In genomic region chr16:22123146-22123545, GRCh38 we compare ENCODE assay signal across 14 cellular contexts.
DNase-seq lines count a peak whose midpoint lies in the region; ATAC-seq and TF ChIP-seq lines count a peak whose summit lies in the region.
"Had no signal": no experiment of that assay in that cellular context is flagged by ENCODE, and none has a peak within 500 bp of the region (broad histone marks: within the 10 kb centered on the region; RNA-seq: fewer than 3 reads in every experiment).

No MANE protein-coding gene starts in this region.

- no peaks in the 10 kb centered on the region for H3K27me3 ChIP-seq in WERI-Rb-1 (ENCODE audit: insufficient read depth, low read depth, severe bottlenecking)
- no peaks in the 10 kb centered on the region for H3K27me3 ChIP-seq in effector memory CD4-positive, alpha-beta T cell (replicated peaks; ENCODE audit: control insufficient read depth, insufficient read depth, low read length, poor library complexity, severe bottlenecking)
- H3K27me3 ChIP-seq: tibial artery had no signal

- TF ChIP-seq CTCF in WERI-Rb-1 (IDR thresholded peaks at IDR 0.05; ENCODE audit: low read depth, low read length): peak; percentile 55

- H3K27me3 Mint-ChIP-seq in stimulated activated naive B cell treated with anti-CD40 and anti-IgM and Interleukin-4, amounts not matched to agents 10 μg/mL and 1 μg/mL and 100 μg/mL, for 72 hours: peaks cover 0 to 14% of the 10 kb centered on the region in 2 donors

- peak; percentile 44 for DNase-seq in SIG-M5 treated with dmso at 0.1 percent for 504 hours (lab: John Stamatoyannopoulos, UW; ENCODE audit: unreplicated experiment)
- no peak for DNase-seq in SIG-M5 (lab: John Stamatoyannopoulos, UW)
- peak; percentile 55 for DNase-seq in NAMALWA (ENCODE audit: low spot score)
- peak; percentile 23 for DNase-seq in WERI-Rb-1
- DNase-seq in stimulated activated naive B cell treated with anti-CD40 and anti-IgM and Interleukin-4, amounts not matched to agents 10 μg/mL and 1 μg/mL and 100 μg/mL, for 72 hours: no peak
- DNase-seq in cortex of kidney (lab: John Stamatoyannopoulos, UW): no peak
- no peak for DNase-seq in activated T-cell treated with anti-CD3 and anti-CD28 coated beads for 4 hours
- DNase-seq in effector memory CD4-positive, alpha-beta T cell: no peak
- DNase-seq: activated CD4-positive, alpha-beta T cell treated with anti-CD3 and anti-CD28 coated beads for 1 hour; DMS153; erythroblast; KG1; SHP77 treated with DMSO at 0.1 percent for 48 hours had no signal

- peak; percentile 49 to 77 for ATAC-seq in stimulated activated naive B cell treated with anti-CD40 and anti-IgM and Interleukin-4, amounts not matched to agents 10 μg/mL and 1 μg/mL and 100 μg/mL, for 72 hours (replicated peaks)

- no peaks in the 10 kb centered on the region for H3K4me1 ChIP-seq in effector memory CD4-positive, alpha-beta T cell (ENCODE audit: control insufficient read depth, insufficient read depth, low read length, poor library complexity, severe bottlenecking)
- H3K4me1 ChIP-seq: tibial artery had no signal

- no peaks in the 10 kb centered on the region for H3K36me3 Mint-ChIP-seq in stimulated activated naive B cell treated with anti-CD40 and anti-IgM and Interleukin-4, amounts not matched to agents 10 μg/mL and 1 μg/mL and 100 μg/mL, for 72 hours

- H3K27ac Mint-ChIP-seq in stimulated activated naive B cell treated with anti-CD40 and anti-IgM and Interleukin-4, amounts not matched to agents 10 μg/mL and 1 μg/mL and 100 μg/mL, for 72 hours: no peak overlapping the region

- H3K4me1 Mint-ChIP-seq in stimulated activated naive B cell treated with anti-CD40 and anti-IgM and Interleukin-4, amounts not matched to agents 10 μg/mL and 1 μg/mL and 100 μg/mL, for 72 hours: peaks cover 12 to 15% of the 10 kb centered on the region in 2 donors

- H3K4me3 Mint-ChIP-seq in stimulated activated naive B cell treated with anti-CD40 and anti-IgM and Interleukin-4, amounts not matched to agents 10 μg/mL and 1 μg/mL and 100 μg/mL, for 72 hours: no peak overlapping the region

- peaks cover 0 to 2% of the 10 kb centered on the region in 2 donors for H3K9me3 Mint-ChIP-seq in stimulated activated naive B cell treated with anti-CD40 and anti-IgM and Interleukin-4, amounts not matched to agents 10 μg/mL and 1 μg/mL and 100 μg/mL, for 72 hours

- H3K36me3 ChIP-seq in WERI-Rb-1: no peaks in the 10 kb centered on the region
- no peaks in the 10 kb centered on the region for H3K36me3 ChIP-seq in effector memory CD4-positive, alpha-beta T cell (ENCODE audit: control insufficient read depth, insufficient read depth, low read length)
- H3K36me3 ChIP-seq: tibial artery had no signal

- H3K9me3 ChIP-seq in WERI-Rb-1 (ENCODE audit: severe bottlenecking): no peaks in the 10 kb centered on the region
- H3K9me3 ChIP-seq in effector memory CD4-positive, alpha-beta T cell (ENCODE audit: control insufficient read depth, low read length): no peaks in the 10 kb centered on the region
- H3K9me3 ChIP-seq: tibial artery had no signal

- H3K4me3 ChIP-seq in WERI-Rb-1 (ENCODE audit: low read depth, low read length): no peak overlapping the region
- no peak overlapping the region for H3K4me3 ChIP-seq in effector memory CD4-positive, alpha-beta T cell (ENCODE audit: insufficient read depth, low read depth, low read length, poor library complexity, severe bottlenecking)
- H3K4me3 ChIP-seq: tibial artery had no signal

- H3K27ac ChIP-seq in WERI-Rb-1: no peak overlapping the region
- H3K27ac ChIP-seq in effector memory CD4-positive, alpha-beta T cell (ENCODE audit: insufficient read depth, low read length, poor library complexity, severe bottlenecking): no peak overlapping the region
- H3K27ac ChIP-seq: tibial artery had no signal

Comparison
In these comparisons a context has a peak if more than half of its experiments do, and no peak if none do; other contexts are left out.
1. DNase-seq: peak in SIG-M5 treated with dmso at 0.1 percent for 504 hours (single experiment), NAMALWA (single experiment) and WERI-Rb-1 (single experiment); none in SIG-M5 (single experiment), stimulated activated naive B cell treated with anti-CD40 and anti-IgM and Interleukin-4, amounts not matched to agents 10 μg/mL and 1 μg/mL and 100 μg/mL, for 72 hours (single experiment), cortex of kidney (single experiment), activated T-cell treated with anti-CD3 and anti-CD28 coated beads for 4 hours (single experiment) and effector memory CD4-positive, alpha-beta T cell (0 of 3).